Comparison of ENCODE assay signal across 13 cellular contexts in the genomic region with DNA sequence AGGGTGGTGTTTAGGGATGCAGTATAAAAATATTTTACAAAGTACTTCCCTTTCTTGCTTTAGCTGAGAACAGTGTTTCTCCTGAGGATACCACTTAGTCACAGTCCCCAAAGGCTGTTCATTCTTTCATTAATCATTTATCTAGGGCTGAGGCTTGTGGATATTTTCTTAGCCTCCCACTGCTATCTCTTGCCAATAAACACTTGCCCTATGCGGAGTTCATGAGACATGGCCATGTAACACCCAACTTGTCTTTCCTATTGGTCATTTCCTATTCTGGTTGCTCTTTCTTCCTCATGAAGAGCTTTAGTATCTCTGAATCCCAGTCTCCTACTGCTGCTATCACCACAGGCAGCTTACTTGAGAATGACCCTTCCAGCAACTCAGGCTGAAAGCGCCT.
DNase-seq lines count a peak whose midpoint lies in the region; ATAC-seq and TF ChIP-seq lines count a peak whose summit lies in the region.
"Had no signal": no experiment of that assay in that cellular context is flagged by ENCODE, and none has a peak within 500 bp of the region (broad histone marks: within the 10 kb centered on the region; RNA-seq: fewer than 3 reads in every experiment).

No MANE protein-coding gene starts in this region.

- H3K9me3 ChIP-seq in BLaER1 = peaks cover 3% of the 10 kb centered on the region; the same call in 1 of the 2 replicates
- H3K9me3 ChIP-seq: ascending aorta, gastroesophageal sphincter, tibial nerve had no signal

- ATAC-seq in HG03025 (IDR thresholded peaks at IDR 0.05; ENCODE audit: low FRiP score, unreplicated experiment) = no peak
- ATAC-seq: activated CD8-positive, alpha-beta T cell treated with anti-CD3 and anti-CD28 coated beads for 36 hours; gastroesophageal sphincter had no signal

- H3K9ac ChIP-seq in BLaER1 = no peak overlapping the region

- in situ Hi-C loops in brain microvascular endothelial cell (cut with HindIII; ENCODE audit: low pct_ligation_motif_present, low sequenced_read_pairs) = no loop called here

- no peak overlapping the region for H3K27ac ChIP-seq in BLaER1
- H3K27ac ChIP-seq in brain microvascular endothelial cell = no peak overlapping the region
- H3K27ac ChIP-seq: ascending aorta, gastroesophageal sphincter, tibial nerve had no signal

- H4K20me1 ChIP-seq in BLaER1 = no peaks in the 10 kb centered on the region

- no peak for TF ChIP-seq CTCF in brain microvascular endothelial cell (IDR thresholded peaks at IDR 0.05; ENCODE audit: low read depth, low read length, missing control alignments)

- DNase-seq in HT-29 (ENCODE audit: low spot score) (peak; percentile 16), brain microvascular endothelial cell (peak; percentile 87), kidney glomerular epithelial cell (lab: John Stamatoyannopoulos, UW) (peak; percentile 94), HCEC 1CT (no peak), amniotic stem cell (lab: John Stamatoyannopoulos, UW) (no peak)
- no peak for DNase-seq in central memory CD4-positive, alpha-beta T cell
- DNase-seq: activated CD8-positive, alpha-beta T cell treated with anti-CD3 and anti-CD28 coated beads for 36 hours; NCI-H2081 treated with DMSO at 0.1 percent for 48 hours had no signal

- H3K36me3 ChIP-seq in BLaER1 (no peaks in the 10 kb centered on the region), brain microvascular endothelial cell (replicated peaks) (no peaks in the 10 kb centered on the region)
- H3K36me3 ChIP-seq: ascending aorta, gastroesophageal sphincter, tibial nerve had no signal

- peaks cover 10% of the 10 kb centered on the region; the same call in 1 of the 2 replicates for H3K4me1 ChIP-seq in BLaER1
- H3K4me1 ChIP-seq: ascending aorta, gastroesophageal sphincter, tibial nerve had no signal

- no peak overlapping the region for H3K4me3 ChIP-seq in BLaER1
- no peak overlapping the region for H3K4me3 ChIP-seq in brain microvascular endothelial cell (ENCODE audit: low read depth, low read length)
- H3K4me3 ChIP-seq: ascending aorta, gastroesophageal sphincter, tibial nerve had no signal

- H3K27me3 ChIP-seq in BLaER1 = no peaks in the 10 kb centered on the region
- no peaks in the 10 kb centered on the region for H3K27me3 ChIP-seq in brain microvascular endothelial cell (replicated peaks)
- H3K27me3 ChIP-seq: ascending aorta, gastroesophageal sphincter, tibial nerve had no signal

- peak overlapping the region; percentile 26 for H3K4me2 ChIP-seq in BLaER1

Comparison
In these comparisons a context has a peak if more than half of its experiments do, and no peak if none do; other contexts are left out.
1. DNase-seq: peak in HT-29 (single experiment), brain microvascular endothelial cell (single experiment) and kidney glomerular epithelial cell (single experiment); none in HCEC 1CT (single experiment), central memory CD4-positive, alpha-beta T cell (single experiment) and amniotic stem cell (single experiment).